ENCODE assay signal across 8 cellular contexts in the genomic region with DNA sequence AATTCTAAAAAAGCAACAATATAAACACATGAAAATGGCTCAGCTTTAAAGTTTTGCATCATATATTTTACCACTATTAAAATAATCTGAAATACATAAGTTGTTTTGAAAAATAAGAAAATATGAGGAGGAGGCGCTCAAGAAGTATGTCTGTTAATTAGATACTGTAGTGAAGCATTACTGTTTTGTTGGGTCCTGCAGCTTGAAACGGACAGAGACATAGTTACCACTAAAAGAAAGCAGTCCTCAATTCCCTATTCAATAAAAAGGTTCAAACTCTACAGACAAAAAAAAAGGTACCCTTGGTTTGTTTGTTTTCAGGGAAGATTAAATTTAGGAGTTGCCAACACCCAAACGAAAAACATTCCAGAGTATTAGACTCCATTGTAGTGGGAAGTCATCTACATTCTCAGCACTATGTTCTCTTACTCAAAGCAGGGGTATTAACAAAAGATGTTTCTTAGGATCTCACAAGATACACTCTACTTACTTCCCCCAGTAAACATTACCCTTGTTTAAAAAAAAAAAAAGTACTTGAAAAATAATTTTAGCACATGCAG. TPM values are rescaled to one million over a fixed set of nuclear protein-coding genes. Genes with fewer than 3 reads are reported as not detected.
DNase-seq lines count a peak whose midpoint lies in the region; ATAC-seq and TF ChIP-seq lines count a peak whose summit lies in the region.

No MANE protein-coding gene starts in this region.

- TF ChIP-seq CTCF in left ventricle myocardium inferior (IDR thresholded peaks at IDR 0.05; ENCODE audit: borderline replicate concordance) (no peak), right atrium auricular region (IDR thresholded peaks at IDR 0.05) (no peak), liver (IDR thresholded peaks at IDR 0.05; ENCODE audit: low read depth, low read length, missing input control) (no peak), uterus (IDR thresholded peaks at IDR 0.05) (no peak)

- WGBS in liver, result 27% methylated on average over 3 of the region's 3 CpGs

- TF ChIP-seq POLR2A in uterus (IDR thresholded peaks at IDR 0.05), result no peak

- H3K27me3 ChIP-seq in left ventricle myocardium inferior (ENCODE audit: low read depth) (peaks cover 22% of the 10 kb centered on the region), right atrium auricular region (no peaks in the 10 kb centered on the region), liver (ENCODE audit: control insufficient read depth in 4 of 4, insufficient read depth in 4 of 4, low read length in 3 of 4) (no peaks in the 10 kb centered on the region), uterus (no peaks in the 10 kb centered on the region)

- H3K9me3 ChIP-seq in left ventricle myocardium inferior (replicated peaks) (no peaks in the 10 kb centered on the region), right atrium auricular region (no peaks in the 10 kb centered on the region), liver (ENCODE audit: control insufficient read depth in 4 of 4, low read length in 3 of 4) (no peaks in the 10 kb centered on the region), uterus (no peaks in the 10 kb centered on the region)

- H3K4me3 ChIP-seq in left ventricle myocardium inferior (peak overlapping the region; percentile 92), right atrium auricular region (peak overlapping the region in 1 of 2 donors; percentile 14), liver (ENCODE audit: low read depth in 1 of 3, low read length in 3 of 3) (peak overlapping the region; percentile 2 to 95 (median 93)), uterus (peak overlapping the region; percentile 87 to 96)

- no peak overlapping the region for H3K27ac ChIP-seq in left ventricle myocardium inferior (replicated peaks)
- no peak overlapping the region for H3K27ac ChIP-seq in right atrium auricular region
- H3K27ac ChIP-seq in liver (ENCODE audit: low read depth in 1 of 2, low read length in 2 of 2), result peak overlapping the region in 1 of 2 donors; percentile 95
- peak overlapping the region; percentile 95 to 97 for H3K27ac ChIP-seq in uterus

- no peak for ATAC-seq in GM21529 (IDR thresholded peaks at IDR 0.05; ENCODE audit: unreplicated experiment)

- intact Hi-C loops in left ventricle myocardium inferior (cut with micrococcal nuclease) (no loop called here), uterus (cut with DNase I; ENCODE audit: low total_unique reads) (no loop called here)

- no peaks in the 10 kb centered on the region for H3K36me3 ChIP-seq in left ventricle myocardium inferior
- H3K36me3 ChIP-seq in right atrium auricular region, result no peaks in the 10 kb centered on the region
- H3K36me3 ChIP-seq in liver (ENCODE audit: control insufficient read depth in 4 of 4, insufficient read depth in 3 of 4, low read depth in 1 of 4, low read length in 3 of 4), result no peaks in the 10 kb centered on the region
- no peaks in the 10 kb centered on the region for H3K36me3 ChIP-seq in uterus

- H3K4me1 ChIP-seq in left ventricle myocardium inferior (peaks cover 30% of the 10 kb centered on the region), right atrium auricular region (peaks cover 0 to 14% of the 10 kb centered on the region in 2 donors), liver (ENCODE audit: control insufficient read depth in 4 of 4, insufficient read depth in 4 of 4, low read length in 3 of 4) (peaks cover 0 to 37% (median 17%) of the 10 kb centered on the region in 4 donors), uterus (peaks cover 0 to 3% of the 10 kb centered on the region in 2 donors)

- peak overlapping the region; percentile 8 to 28 for H3K9ac ChIP-seq in liver (ENCODE audit: low read depth in 1 of 2, low read length in 2 of 2)

- TF ChIP-seq RAD21 in liver (IDR thresholded peaks at IDR 0.05), result peak in 1 of 2 donors; percentile 2

- DNase-seq in left ventricle myocardium inferior (no peak), right atrium auricular region (ENCODE audit: low spot score) (no peak), astrocyte of the hippocampus (ENCODE audit: low read depth, low spot score) (peak; percentile 33), uterus (no peak), GM03348 (ENCODE audit: low spot score) (no peak), GM19238 (ENCODE audit: insufficient read length, low spot score) (no peak)

TF ChIP-seq in liver, 16 proteins besides CTCF, POLR2A, EP300 and RAD21:
- TF ChIP-seq, protein P1, sequence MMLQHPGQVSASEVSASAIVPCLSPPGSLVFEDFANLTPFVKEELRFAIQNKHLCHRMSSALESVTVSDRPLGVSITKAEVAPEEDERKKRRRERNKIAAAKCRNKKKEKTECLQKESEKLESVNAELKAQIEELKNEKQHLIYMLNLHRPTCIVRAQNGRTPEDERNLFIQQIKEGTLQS (IDR thresholded peaks at IDR 0.05), result no peak
- TF ChIP-seq, protein P2, sequence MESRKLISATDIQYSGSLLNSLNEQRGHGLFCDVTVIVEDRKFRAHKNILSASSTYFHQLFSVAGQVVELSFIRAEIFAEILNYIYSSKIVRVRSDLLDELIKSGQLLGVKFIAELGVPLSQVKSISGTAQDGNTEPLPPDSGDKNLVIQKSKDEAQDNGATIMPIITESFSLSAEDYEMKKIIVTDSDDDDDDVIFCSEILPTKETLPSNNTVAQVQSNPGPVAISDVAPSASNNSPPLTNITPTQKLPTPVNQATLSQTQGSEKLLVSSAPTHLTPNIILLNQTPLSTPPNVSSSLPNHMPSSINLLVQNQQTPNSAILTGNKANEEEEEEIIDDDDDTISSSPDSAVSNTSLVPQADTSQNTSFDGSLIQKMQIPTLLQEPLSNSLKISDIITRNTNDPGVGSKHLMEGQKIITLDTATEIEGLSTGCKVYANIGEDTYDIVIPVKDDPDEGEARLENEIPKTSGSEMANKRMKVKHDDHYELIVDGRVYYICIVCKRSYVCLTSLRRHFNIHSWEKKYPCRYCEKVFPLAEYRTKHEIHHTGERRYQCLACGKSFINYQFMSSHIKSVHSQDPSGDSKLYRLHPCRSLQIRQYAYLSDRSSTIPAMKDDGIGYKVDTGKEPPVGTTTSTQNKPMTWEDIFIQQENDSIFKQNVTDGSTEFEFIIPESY (IDR thresholded peaks at IDR 0.05), result no peak
- TF ChIP-seq RXRA (IDR thresholded peaks at IDR 0.05) (no peak), HNF4A (conservative IDR thresholded peaks at IDR 0.05) (no peak), TAF1 (conservative IDR thresholded peaks at IDR 0.05) (no peak), EGR1 (IDR thresholded peaks at IDR 0.05; ENCODE audit: low read depth in 2 of 2) (no peak), SP1 (IDR thresholded peaks at IDR 0.05) (no peak), NR2F2 (IDR thresholded peaks at IDR 0.05) (no peak), HNF4G (IDR thresholded peaks at IDR 0.05) (no peak), JUND (IDR thresholded peaks at IDR 0.05) (no peak), GABPA (IDR thresholded peaks at IDR 0.05 in 1 of 2, conservative IDR thresholded peaks at IDR 0.05 in 1 of 2) (no peak), FOXA2 (IDR thresholded peaks at IDR 0.05) (no peak), YY1 (IDR thresholded peaks at IDR 0.05) (no peak), FOXA1 (IDR thresholded peaks at IDR 0.05) (no peak)
- TF ChIP-seq, protein P3, sequence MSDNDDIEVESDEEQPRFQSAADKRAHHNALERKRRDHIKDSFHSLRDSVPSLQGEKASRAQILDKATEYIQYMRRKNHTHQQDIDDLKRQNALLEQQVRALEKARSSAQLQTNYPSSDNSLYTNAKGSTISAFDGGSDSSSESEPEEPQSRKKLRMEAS (IDR thresholded peaks at IDR 0.05), result no peak
- TF ChIP-seq, protein P4, sequence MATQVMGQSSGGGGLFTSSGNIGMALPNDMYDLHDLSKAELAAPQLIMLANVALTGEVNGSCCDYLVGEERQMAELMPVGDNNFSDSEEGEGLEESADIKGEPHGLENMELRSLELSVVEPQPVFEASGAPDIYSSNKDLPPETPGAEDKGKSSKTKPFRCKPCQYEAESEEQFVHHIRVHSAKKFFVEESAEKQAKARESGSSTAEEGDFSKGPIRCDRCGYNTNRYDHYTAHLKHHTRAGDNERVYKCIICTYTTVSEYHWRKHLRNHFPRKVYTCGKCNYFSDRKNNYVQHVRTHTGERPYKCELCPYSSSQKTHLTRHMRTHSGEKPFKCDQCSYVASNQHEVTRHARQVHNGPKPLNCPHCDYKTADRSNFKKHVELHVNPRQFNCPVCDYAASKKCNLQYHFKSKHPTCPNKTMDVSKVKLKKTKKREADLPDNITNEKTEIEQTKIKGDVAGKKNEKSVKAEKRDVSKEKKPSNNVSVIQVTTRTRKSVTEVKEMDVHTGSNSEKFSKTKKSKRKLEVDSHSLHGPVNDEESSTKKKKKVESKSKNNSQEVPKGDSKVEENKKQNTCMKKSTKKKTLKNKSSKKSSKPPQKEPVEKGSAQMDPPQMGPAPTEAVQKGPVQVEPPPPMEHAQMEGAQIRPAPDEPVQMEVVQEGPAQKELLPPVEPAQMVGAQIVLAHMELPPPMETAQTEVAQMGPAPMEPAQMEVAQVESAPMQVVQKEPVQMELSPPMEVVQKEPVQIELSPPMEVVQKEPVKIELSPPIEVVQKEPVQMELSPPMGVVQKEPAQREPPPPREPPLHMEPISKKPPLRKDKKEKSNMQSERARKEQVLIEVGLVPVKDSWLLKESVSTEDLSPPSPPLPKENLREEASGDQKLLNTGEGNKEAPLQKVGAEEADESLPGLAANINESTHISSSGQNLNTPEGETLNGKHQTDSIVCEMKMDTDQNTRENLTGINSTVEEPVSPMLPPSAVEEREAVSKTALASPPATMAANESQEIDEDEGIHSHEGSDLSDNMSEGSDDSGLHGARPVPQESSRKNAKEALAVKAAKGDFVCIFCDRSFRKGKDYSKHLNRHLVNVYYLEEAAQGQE (IDR thresholded peaks at IDR 0.05), result no peak

RNA-seq across cellular contexts. Expression of a gene that starts 3.0 kb away (rescaled TPM):
- 10.5 TPM for total RNA-seq in left ventricle myocardium inferior
- total RNA-seq in right atrium auricular region, result 10 to 100 TPM; 14.2 to 24.3 TPM
- 10 to 100 TPM; 10.9 to 24.1 TPM for total RNA-seq in liver
- polyA plus RNA-seq in liver, result 1 to 10 TPM; 6.1 to 8.9 TPM
- 100 to 1,000 TPM in 1 of 4 donors, 10 to 100 TPM in 3; 54.1 to 144 (median 73.1) TPM for total RNA-seq in uterus

Comparison
In these comparisons a context has a peak if more than half of its experiments do, and no peak if none do; other contexts are left out.
1. H3K27ac ChIP-seq: peak in uterus (2 of 2); none in left ventricle myocardium inferior (single experiment) and right atrium auricular region (0 of 2).